In the genomic region with DNA sequence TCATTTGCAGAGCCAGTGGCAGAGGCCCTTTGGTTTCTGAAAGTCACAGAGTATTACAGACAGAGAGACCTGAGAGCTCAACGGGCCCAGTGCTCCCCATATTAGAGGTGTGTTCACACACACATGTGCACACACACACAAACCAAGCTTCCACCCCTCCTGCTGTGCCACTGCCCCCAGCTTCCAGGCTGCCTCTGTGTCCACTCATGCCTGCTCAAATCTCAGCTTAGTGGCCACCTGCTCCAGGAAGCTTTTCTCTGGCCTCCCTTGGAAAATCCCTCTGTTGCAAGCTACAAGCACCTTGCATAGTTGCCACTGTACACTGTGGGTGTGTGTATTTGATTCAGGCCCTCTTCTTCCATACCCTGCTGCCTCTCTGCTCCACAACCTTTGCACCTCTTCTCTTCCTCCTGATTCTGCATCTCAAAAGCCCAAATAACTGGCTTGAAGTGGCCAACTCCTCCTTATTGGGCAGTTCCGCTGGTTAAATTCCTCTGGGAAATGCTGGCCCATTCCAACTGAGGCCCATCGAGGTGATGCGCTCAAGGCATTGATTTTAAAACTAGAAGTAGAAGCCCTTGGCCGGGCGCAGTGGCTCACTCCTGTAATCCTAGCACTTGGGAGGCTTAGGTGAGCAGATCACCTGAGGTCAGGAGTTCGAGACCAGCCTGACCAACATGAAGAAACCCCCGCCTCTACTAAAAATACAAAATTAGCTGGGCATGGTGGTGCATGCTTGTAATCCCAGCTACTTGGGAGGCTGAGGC, we compare ENCODE assay signal across 15 cellular contexts.
"Had no signal": no experiment of that assay in that cellular context is flagged by ENCODE, and none has a peak within 500 bp of the region (broad histone marks: within the 10 kb centered on the region; RNA-seq: fewer than 3 reads in every experiment).

No MANE protein-coding gene starts in this region.

- ATAC-seq: heart left ventricle; left lung; right cardiac atrium; stimulated activated memory B cell treated with anti-CD40 and anti-IgM and Interleukin-4, amounts not matched to agents 10 μg/mL and 1 μg/mL and 100 μg/mL, for 72 hours had no signal

- H3K4me1 ChIP-seq: breast epithelium, left lung had no signal

- DNase-seq: activated CD4-positive, alpha-beta T cell treated with anti-CD3 and anti-CD28 coated beads for 4 hours; activated gamma-delta T cell; activated naive CD8-positive, alpha-beta T cell treated with anti-CD3 and anti-CD28 coated beads, Interleukin-2, amount 10 ng/mL, durations not matched to agents 7 days and 5 days; activated T-cell treated with anti-CD3 and anti-CD28 coated beads, Interleukin-2, amount 50 U/mL, for 24 hours; aorta; effector CD4-positive, alpha-beta T cell; heart left ventricle; left lung; right cardiac atrium; T1000 had no signal

- H3K27ac Mint-ChIP-seq: activated naive CD8-positive, alpha-beta T cell treated with anti-CD3 and anti-CD28 coated beads, Interleukin-2, amount 10 ng/mL, durations not matched to agents 7 days and 5 days; activated T-cell treated with anti-CD3 and anti-CD28 coated beads, Interleukin-2, amount 50 U/mL, for 24 hours; stimulated activated memory B cell treated with anti-CD40 and anti-IgM and Interleukin-4, amounts not matched to agents 10 μg/mL and 1 μg/mL and 100 μg/mL, for 72 hours had no signal

- H3K4me3 Mint-ChIP-seq: activated naive CD8-positive, alpha-beta T cell treated with anti-CD3 and anti-CD28 coated beads, Interleukin-2, amount 10 ng/mL, durations not matched to agents 7 days and 5 days; activated T-cell treated with anti-CD3 and anti-CD28 coated beads, Interleukin-2, amount 50 U/mL, for 24 hours; stimulated activated memory B cell treated with anti-CD40 and anti-IgM and Interleukin-4, amounts not matched to agents 10 μg/mL and 1 μg/mL and 100 μg/mL, for 72 hours had no signal

- H3K27ac ChIP-seq: breast epithelium, heart left ventricle, left lung, VCaP had no signal

- H3K4me2 ChIP-seq: smooth muscle cell had no signal

- H3K27me3 ChIP-seq: breast epithelium, heart left ventricle, left lung had no signal

- H3K27me3 Mint-ChIP-seq: activated naive CD8-positive, alpha-beta T cell treated with anti-CD3 and anti-CD28 coated beads, Interleukin-2, amount 10 ng/mL, durations not matched to agents 7 days and 5 days; activated T-cell treated with anti-CD3 and anti-CD28 coated beads, Interleukin-2, amount 50 U/mL, for 24 hours; stimulated activated memory B cell treated with anti-CD40 and anti-IgM and Interleukin-4, amounts not matched to agents 10 μg/mL and 1 μg/mL and 100 μg/mL, for 72 hours; type B pancreatic cell had no signal

- H3K9me3 ChIP-seq: breast epithelium, left lung had no signal

- H3K4me3 ChIP-seq: breast epithelium, heart left ventricle, left lung, smooth muscle cell had no signal

- H3K9me3 Mint-ChIP-seq: activated naive CD8-positive, alpha-beta T cell treated with anti-CD3 and anti-CD28 coated beads, Interleukin-2, amount 10 ng/mL, durations not matched to agents 7 days and 5 days; activated T-cell treated with anti-CD3 and anti-CD28 coated beads, Interleukin-2, amount 50 U/mL, for 24 hours; type B pancreatic cell had no signal

- H3K36me3 ChIP-seq: breast epithelium had no signal
